Comparison of ENCODE assay signal across 37 cellular contexts in the genomic region with DNA sequence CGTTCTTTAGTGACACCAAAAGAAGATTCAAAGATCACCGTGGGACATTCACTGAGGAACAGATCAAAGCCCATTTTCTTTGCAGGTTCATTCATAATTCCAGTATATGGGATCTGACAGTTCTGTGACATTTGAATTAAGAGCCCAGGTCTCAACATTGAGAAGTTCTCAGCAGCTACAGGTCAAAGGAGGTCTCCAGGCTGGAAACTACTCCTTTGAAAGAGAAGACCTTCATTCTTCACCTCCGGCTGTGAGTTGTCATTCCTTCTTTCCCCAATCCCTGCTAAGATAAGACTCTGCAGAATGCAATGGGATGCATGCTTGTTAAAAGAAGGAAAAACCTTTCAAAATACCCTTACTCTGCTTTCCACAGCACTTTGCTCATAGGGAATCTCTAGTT.
"Had no signal": no experiment of that assay in that cellular context is flagged by ENCODE, and none has a peak within 500 bp of the region (broad histone marks: within the 10 kb centered on the region; RNA-seq: fewer than 3 reads in every experiment).

No MANE protein-coding gene starts in this region.

- H3K27me3 ChIP-seq: MG63 had no signal

- DNase-seq: Karpas-422, Kasumi-1, MG63, MM.1S, MV-4-11, NCI-H1048, NCI-H1092, NCI-H1092 treated with DMSO at 0.1 percent for 48 hours, NCI-H1105, NCI-H1105 treated with DMSO at 0.1 percent for 48 hours, NCI-H1417, NCI-H1417 treated with DMSO at 0.1 percent for 48 hours, NCI-H1436, NCI-H1436 treated with DMSO at 0.1 percent for 48 hours, NCI-H146, NCI-H1694, NCI-H1694 treated with DMSO at 0.1 percent for 48 hours, NCI-H187, NCI-H187 treated with DMSO at 0.1 percent for 48 hours, NCI-H1930, NCI-H2029, NCI-H2029 treated with DMSO at 0.1 percent for 48 hours, NCI-H2081, NCI-H2081 treated with DMSO at 0.1 percent for 48 hours, NCI-H2107, NCI-H2171, NCI-H2171 treated with DMSO at 0.1 percent for 48 hours, NCI-H2227 treated with DMSO at 0.1 percent for 48 hours, NCI-H226, NCI-H345, NCI-H446, NCI-H446 treated with DMSO at 0.1 percent for 48 hours, NCI-H510A, NCI-H510A treated with DMSO at 0.1 percent for 48 hours, NCI-H524, NCI-H524 treated with DMSO at 0.1 percent for 48 hours, NCI-H526 had no signal

- H3K4me3 ChIP-seq: MG63 had no signal
